In the genomic region with DNA sequence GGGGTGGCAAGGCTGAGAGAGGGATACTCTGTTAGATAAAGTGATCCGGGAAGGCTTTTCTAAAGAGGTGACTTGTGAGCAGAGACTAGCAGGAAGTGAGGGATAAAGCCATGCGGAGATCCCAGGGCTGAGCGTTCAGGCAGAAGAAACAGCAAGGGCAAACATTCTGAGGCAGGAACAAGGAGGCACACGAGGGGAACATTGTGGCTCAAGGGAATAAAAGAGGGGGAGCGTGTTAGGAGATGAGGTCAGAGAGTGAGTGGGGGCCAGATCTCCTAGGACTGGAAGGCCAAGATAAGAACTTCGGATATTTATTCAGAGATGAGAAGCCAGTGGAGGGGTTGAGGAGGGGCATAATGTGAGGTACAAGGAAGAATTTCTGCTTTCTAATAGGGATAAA, we compare ENCODE assay signal across 16 cellular contexts.
"Had no signal": no experiment of that assay in that cellular context is flagged by ENCODE, and none has a peak within 500 bp of the region (broad histone marks: within the 10 kb centered on the region; RNA-seq: fewer than 3 reads in every experiment).

No MANE protein-coding gene starts in this region.

- H3K36me3 ChIP-seq: cardiac muscle cell, lower lobe of right lung, thoracic aorta, upper lobe of right lung had no signal

- H3K4me3 Mint-ChIP-seq: activated CD4-positive, alpha-beta T cell treated with anti-CD3 and anti-CD28 coated beads, Interleukin-2, amount 10 ng/mL, durations not matched to agents 24 days and 14 days; activated CD8-positive, alpha-beta T cell treated with anti-CD3 and anti-CD28 coated beads for 36 hours; activated naive CD8-positive, alpha-beta T cell treated with anti-CD3 and anti-CD28 coated beads, Interleukin-2, amount 10 ng/mL, durations not matched to agents 7 days and 5 days; activated T-cell treated with anti-CD3 and anti-CD28 coated beads, Interleukin-2, amount 50 U/mL, for 24 hours; effector memory CD8-positive, alpha-beta T cell; natural killer cell treated with Interleukin-12 subunit alpha and Interleukin-12 subunit beta and Interleukin-15 and Interleukin-18, amount 100 ng/mL, for 72 hours; stimulated activated naive B cell treated with anti-CD40 and anti-IgM and Interleukin-4, amounts not matched to agents 10 μg/mL and 1 μg/mL and 100 μg/mL, for 72 hours had no signal

- H3K27me3 ChIP-seq: upper lobe of right lung had no signal

- H3K4me3 ChIP-seq: cardiac muscle cell, lower lobe of right lung, thoracic aorta, upper lobe of right lung had no signal

- H3K36me3 Mint-ChIP-seq: activated naive CD8-positive, alpha-beta T cell treated with anti-CD3 and anti-CD28 coated beads, Interleukin-2, amount 10 ng/mL, durations not matched to agents 7 days and 5 days; natural killer cell treated with Interleukin-12 subunit alpha and Interleukin-12 subunit beta and Interleukin-15 and Interleukin-18, amount 100 ng/mL, for 72 hours had no signal

- DNase-seq: activated CD4-positive, alpha-beta T cell treated with anti-CD3 and anti-CD28 coated beads, Interleukin-2, amount 10 ng/mL, durations not matched to agents 24 days and 14 days; activated CD8-positive, alpha-beta T cell treated with anti-CD3 and anti-CD28 coated beads for 36 hours; activated naive CD4-positive, alpha-beta T cell treated with Interleukin-2 at 50 U/mL for 16 hours; activated naive CD8-positive, alpha-beta T cell treated with anti-CD3 and anti-CD28 coated beads, Interleukin-2, amount 10 ng/mL, durations not matched to agents 7 days and 5 days; activated T-cell treated with anti-CD3 and anti-CD28 coated beads, Interleukin-2, amount 50 U/mL, for 24 hours; amygdala; effector memory CD8-positive, alpha-beta T cell; hippocampal formation; left cardiac atrium; lower lobe of right lung; stimulated activated naive B cell treated with anti-CD40 and anti-IgM and Interleukin-4, amounts not matched to agents 10 μg/mL and 1 μg/mL and 100 μg/mL, for 72 hours; upper lobe of right lung had no signal

- H3K9me3 ChIP-seq: lower lobe of right lung, thoracic aorta, upper lobe of right lung had no signal

- H3K27ac Mint-ChIP-seq: activated CD4-positive, alpha-beta T cell treated with anti-CD3 and anti-CD28 coated beads, Interleukin-2, amount 10 ng/mL, durations not matched to agents 24 days and 14 days; activated CD8-positive, alpha-beta T cell treated with anti-CD3 and anti-CD28 coated beads for 36 hours; activated naive CD8-positive, alpha-beta T cell treated with anti-CD3 and anti-CD28 coated beads, Interleukin-2, amount 10 ng/mL, durations not matched to agents 7 days and 5 days; activated T-cell treated with anti-CD3 and anti-CD28 coated beads, Interleukin-2, amount 50 U/mL, for 24 hours; activated T-helper 2 cell treated with anti-CD3 and anti-CD28 coated beads, Interferon-gamma antibody, Interleukin-2, Interleukin-4, amounts not matched to agents 10 μg/mL and 5 μg/mL and 100 μg/mL, durations not matched to agents 14 hours and 24 hours and 36 hours; effector memory CD8-positive, alpha-beta T cell; natural killer cell treated with Interleukin-12 subunit alpha and Interleukin-12 subunit beta and Interleukin-15 and Interleukin-18, amount 100 ng/mL, for 72 hours; stimulated activated naive B cell treated with anti-CD40 and anti-IgM and Interleukin-4, amounts not matched to agents 10 μg/mL and 1 μg/mL and 100 μg/mL, for 72 hours had no signal

- H3K27ac ChIP-seq: cardiac muscle cell, lower lobe of right lung, thoracic aorta, upper lobe of right lung had no signal

- ATAC-seq: activated CD8-positive, alpha-beta T cell treated with anti-CD3 and anti-CD28 coated beads for 36 hours; effector memory CD8-positive, alpha-beta T cell; lower lobe of right lung; natural killer cell treated with Interleukin-12 subunit alpha and Interleukin-12 subunit beta and Interleukin-15 and Interleukin-18, amount 100 ng/mL, for 72 hours; stimulated activated naive B cell treated with anti-CD40 and anti-IgM and Interleukin-4, amounts not matched to agents 10 μg/mL and 1 μg/mL and 100 μg/mL, for 72 hours; upper lobe of right lung had no signal

- H3K9me3 Mint-ChIP-seq: activated CD4-positive, alpha-beta T cell treated with anti-CD3 and anti-CD28 coated beads, Interleukin-2, amount 10 ng/mL, durations not matched to agents 24 days and 14 days; activated CD8-positive, alpha-beta T cell treated with anti-CD3 and anti-CD28 coated beads for 36 hours; activated naive CD8-positive, alpha-beta T cell treated with anti-CD3 and anti-CD28 coated beads, Interleukin-2, amount 10 ng/mL, durations not matched to agents 7 days and 5 days; activated T-cell treated with anti-CD3 and anti-CD28 coated beads, Interleukin-2, amount 50 U/mL, for 24 hours; activated T-helper 2 cell treated with anti-CD3 and anti-CD28 coated beads, Interferon-gamma antibody, Interleukin-2, Interleukin-4, amounts not matched to agents 10 μg/mL and 5 μg/mL and 100 μg/mL, durations not matched to agents 14 hours and 24 hours and 36 hours; effector memory CD8-positive, alpha-beta T cell; natural killer cell treated with Interleukin-12 subunit alpha and Interleukin-12 subunit beta and Interleukin-15 and Interleukin-18, amount 100 ng/mL, for 72 hours; stimulated activated naive B cell treated with anti-CD40 and anti-IgM and Interleukin-4, amounts not matched to agents 10 μg/mL and 1 μg/mL and 100 μg/mL, for 72 hours had no signal
